ENCODE assay signal across 9 cellular contexts in the genomic region with DNA sequence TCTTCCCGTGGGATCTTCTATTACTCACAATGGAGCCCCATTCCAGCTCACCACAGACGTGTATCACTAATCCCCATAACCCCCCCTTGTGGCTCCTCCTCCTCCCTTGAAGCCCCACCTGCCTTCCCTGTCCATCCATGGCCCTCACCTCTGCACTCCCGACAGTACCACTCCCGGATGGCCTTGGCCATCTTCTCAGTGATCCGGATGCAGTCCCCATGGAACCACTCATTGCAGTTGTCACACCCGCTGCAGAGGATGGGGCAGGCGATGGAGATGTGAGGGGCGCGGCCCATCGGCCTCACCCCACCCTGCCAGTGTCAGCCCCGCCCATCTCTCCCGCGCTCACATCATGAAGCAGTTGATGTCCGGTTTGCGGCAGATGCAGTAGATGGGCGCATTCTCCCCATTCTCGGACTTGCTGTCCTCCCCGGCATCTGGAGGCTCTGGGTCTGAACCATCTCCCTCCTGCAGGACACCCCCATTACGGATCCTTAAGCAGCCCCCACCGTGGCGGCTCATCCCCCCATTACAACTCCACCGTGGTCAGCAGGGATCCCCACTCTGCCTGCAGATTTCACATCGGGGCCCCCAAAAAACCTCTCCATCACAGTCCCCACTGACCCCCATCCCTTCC. TPM values are rescaled to one million over a fixed set of nuclear protein-coding genes. Genes with fewer than 3 reads are reported as not detected.
DNase-seq lines count a peak whose midpoint lies in the region; ATAC-seq, FAIRE-seq and TF ChIP-seq lines count a peak whose summit lies in the region.
"Had no signal": no experiment of that assay in that cellular context is flagged by ENCODE, and none has a peak within 500 bp of the region (broad histone marks: within the 10 kb centered on the region; RNA-seq: fewer than 3 reads in every experiment).

No MANE protein-coding gene starts in this region.

- FAIRE-seq in GM19239 (lab: Jason Lieb, UNC), result no peak
- FAIRE-seq: TTC549 had no signal

- no peaks in the 10 kb centered on the region for H3K9me3 Mint-ChIP-seq in IgD-negative memory B cell
- no peaks in the 10 kb centered on the region for H3K9me3 Mint-ChIP-seq in activated CD8-positive, alpha-beta T cell treated with anti-CD3 and anti-CD28 coated beads for 36 hours

- no peak for TF ChIP-seq CTCF in activated CD8-positive, alpha-beta T cell treated with anti-CD3 and anti-CD28 coated beads for 36 hours (IDR thresholded peaks at IDR 0.05)
- no peak for TF ChIP-seq CTCF in gastroesophageal sphincter (IDR thresholded peaks at IDR 0.05)
- TF ChIP-seq CTCF in sigmoid colon (IDR thresholded peaks at IDR 0.05), result no peak

- intact Hi-C loops in activated CD8-positive, alpha-beta T cell treated with anti-CD3 and anti-CD28 coated beads for 36 hours (cut with micrococcal nuclease), result loop anchor here (1.0 kb wide), 1 partner anchor 20 kb away; a partner anchor contains a TSS
- intact Hi-C loops in sigmoid colon (cut with DNase I), result loop anchor here (5.0 to 10.0 kb wide), 4 partner anchors 366 to 1742 kb away; a partner anchor contains a TSS

- H3K9me3 ChIP-seq in gastroesophageal sphincter (no peaks in the 10 kb centered on the region), sigmoid colon (no peaks in the 10 kb centered on the region)

- H3K27ac ChIP-seq in gastroesophageal sphincter (peak overlapping the region; percentile 61 to 96 (median 90)), sigmoid colon (peak overlapping the region; percentile 81 to 88 (median 86))

- peak overlapping the region; percentile 92 to 99 (median 98) for H3K4me3 Mint-ChIP-seq in IgD-negative memory B cell
- H3K4me3 Mint-ChIP-seq in activated CD8-positive, alpha-beta T cell treated with anti-CD3 and anti-CD28 coated beads for 36 hours, result peak overlapping the region; percentile 96

- WGBS in gastroesophageal sphincter (ENCODE audit: low coverage in 1 of 2), 2 donors, result 21 to 24% methylated on average over 10 to 18 of the region's 23 CpGs
- 14 to 34% methylated on average over 23 of the region's 23 CpGs for WGBS in sigmoid colon, 2 donors

- peak overlapping the region; percentile 88 to 99 (median 94) for H3K27ac Mint-ChIP-seq in IgD-negative memory B cell
- peak overlapping the region; percentile 95 for H3K27ac Mint-ChIP-seq in activated CD8-positive, alpha-beta T cell treated with anti-CD3 and anti-CD28 coated beads for 36 hours

- in situ Hi-C loops in Caki2 (cut with HindIII; ENCODE audit: low pct_unique_long_range_greater_than_20kb, low sequenced_read_pairs), result no loop called here

- TF ChIP-seq EP300 in gastroesophageal sphincter (IDR thresholded peaks at IDR 0.05) (no peak), sigmoid colon (IDR thresholded peaks at IDR 0.05) (no peak)

- H3K4me3 ChIP-seq in gastroesophageal sphincter (peak overlapping the region; percentile 52 to 77), sigmoid colon (peak overlapping the region; percentile 68 to 85 (median 75))

- H3K4me1 ChIP-seq in gastroesophageal sphincter, result peaks cover 0 to 30% (median 4%) of the 10 kb centered on the region in 3 donors
- H3K4me1 ChIP-seq in sigmoid colon, result peaks cover 0 to 19% (median 16%) of the 10 kb centered on the region in 4 donors

- CTCF ChIA-PET in activated CD8-positive, alpha-beta T cell treated with anti-CD3 and anti-CD28 coated beads for 36 hours (lab: Charles Lee), result no interaction called here

- H3K4me1 Mint-ChIP-seq in IgD-negative memory B cell, result peaks cover 10 to 21% (median 18%) of the 10 kb centered on the region in 3 donors
- peaks cover 39% of the 10 kb centered on the region for H3K4me1 Mint-ChIP-seq in activated CD8-positive, alpha-beta T cell treated with anti-CD3 and anti-CD28 coated beads for 36 hours (ENCODE audit: low read depth)

- TF ChIP-seq POLR2A in gastroesophageal sphincter (IDR thresholded peaks at IDR 0.05) (no peak), sigmoid colon (IDR thresholded peaks at IDR 0.05) (no peak)

- H3K36me3 ChIP-seq in gastroesophageal sphincter (peaks cover 0 to 39% of the 10 kb centered on the region in 2 donors), sigmoid colon (peaks cover 0 to 38% (median 8%) of the 10 kb centered on the region in 4 donors)

- H3K27me3 ChIP-seq in gastroesophageal sphincter (no peaks in the 10 kb centered on the region), sigmoid colon (no peaks in the 10 kb centered on the region)

- DNase-seq in Caki2 (ENCODE audit: low read depth) (peak; percentile 54), sigmoid colon (peak; percentile 64), GM19239 (ENCODE audit: insufficient read length, low spot score) (no peak), cerebellar nuclear complex (lab: John Stamatoyannopoulos, UW) (no peak)
- DNase-seq in activated CD8-positive, alpha-beta T cell treated with anti-CD3 and anti-CD28 coated beads for 36 hours, result peak; percentile 71

- peaks cover 16% of the 10 kb centered on the region for H3K36me3 Mint-ChIP-seq in IgD-negative memory B cell
- H3K36me3 Mint-ChIP-seq in activated CD8-positive, alpha-beta T cell treated with anti-CD3 and anti-CD28 coated beads for 36 hours (ENCODE audit: low read depth), result peaks cover 50% of the 10 kb centered on the region

- ATAC-seq in activated CD8-positive, alpha-beta T cell treated with anti-CD3 and anti-CD28 coated beads for 36 hours, result no peak
- ATAC-seq in gastroesophageal sphincter, result no peak
- no peak for ATAC-seq in HG03025 (IDR thresholded peaks at IDR 0.05; ENCODE audit: low FRiP score, unreplicated experiment)

- POLR2A ChIA-PET in activated CD8-positive, alpha-beta T cell treated with anti-CD3 and anti-CD28 coated beads for 36 hours (lab: Charles Lee), result no interaction called here

- H3K27me3 Mint-ChIP-seq in IgD-negative memory B cell, result no peaks in the 10 kb centered on the region
- H3K27me3 Mint-ChIP-seq in activated CD8-positive, alpha-beta T cell treated with anti-CD3 and anti-CD28 coated beads for 36 hours, result no peaks in the 10 kb centered on the region

RNA-seq across cellular contexts. Expression of a gene that starts 1.0 kb away (rescaled TPM):
- 32.3 and 33.9 TPM in 2 replicates for total RNA-seq in Caki2 (2014; rRNA removed; shearing (Covaris generic); ENCODE audit: low replicate concordance)
- polyA plus RNA-seq in IgD-negative memory B cell (98.6 TPM), sigmoid colon (10 to 100 TPM; 27.0 to 83.2 (median 43.2) TPM)
- total RNA-seq in activated CD8-positive, alpha-beta T cell treated with anti-CD3 and anti-CD28 coated beads for 36 hours, result 10 to 100 TPM; 87.0 to 88.0 TPM
- total RNA-seq in gastroesophageal sphincter (10 to 100 TPM; 44.4 to 54.9 (median 51.5) TPM), sigmoid colon (10 to 100 TPM; 34.2 to 58.9 (median 51.1) TPM)

RNA-seq across cellular contexts. Expression of a gene that starts 5.2 kb away (rescaled TPM):
- 22.7 and 28.3 TPM in 2 replicates for total RNA-seq in Caki2 (2014; rRNA removed; shearing (Covaris generic); ENCODE audit: low replicate concordance)
- polyA plus RNA-seq in IgD-negative memory B cell (42.6 TPM), sigmoid colon (10 to 100 TPM; 25.9 to 45.8 (median 33.0) TPM)
- total RNA-seq in activated CD8-positive, alpha-beta T cell treated with anti-CD3 and anti-CD28 coated beads for 36 hours, result 10 to 100 TPM; 67.4 to 69.0 TPM
- total RNA-seq in gastroesophageal sphincter (10 to 100 TPM; 71.1 to 91.0 (median 82.2) TPM), sigmoid colon (10 to 100 TPM; 58.9 to 93.6 (median 75.5) TPM)

RNA-seq across cellular contexts. Expression of a gene that starts 20.2 kb away (rescaled TPM):
- total RNA-seq in Caki2 (2014; rRNA removed; shearing (Covaris generic); ENCODE audit: low replicate concordance), result 0.64 TPM in 1 of 2 replicates, not detected in the other
- polyA plus RNA-seq in IgD-negative memory B cell (not detected), sigmoid colon (under 1 TPM in 2 of 3 donors, not detected in 1; 0.23 to 0.46 TPM)
- total RNA-seq in activated CD8-positive, alpha-beta T cell treated with anti-CD3 and anti-CD28 coated beads for 36 hours, result under 1 TPM; 0.27 to 0.76 TPM
- total RNA-seq in gastroesophageal sphincter (under 1 TPM in 1 of 4 donors, not detected in 3; 0.45 TPM), sigmoid colon (under 1 TPM in 1 of 4 donors, not detected in 3; 0.27 TPM)

Comparison
In these comparisons a context has a peak if more than half of its experiments do, and no peak if none do; other contexts are left out.
1. DNase-seq: peak in Caki2 (single experiment), activated CD8-positive, alpha-beta T cell treated with anti-CD3 and anti-CD28 coated beads for 36 hours (single experiment) and sigmoid colon (single experiment); none in GM19239 (single experiment) and cerebellar nuclear complex (0 of 2).